In the genomic region with DNA sequence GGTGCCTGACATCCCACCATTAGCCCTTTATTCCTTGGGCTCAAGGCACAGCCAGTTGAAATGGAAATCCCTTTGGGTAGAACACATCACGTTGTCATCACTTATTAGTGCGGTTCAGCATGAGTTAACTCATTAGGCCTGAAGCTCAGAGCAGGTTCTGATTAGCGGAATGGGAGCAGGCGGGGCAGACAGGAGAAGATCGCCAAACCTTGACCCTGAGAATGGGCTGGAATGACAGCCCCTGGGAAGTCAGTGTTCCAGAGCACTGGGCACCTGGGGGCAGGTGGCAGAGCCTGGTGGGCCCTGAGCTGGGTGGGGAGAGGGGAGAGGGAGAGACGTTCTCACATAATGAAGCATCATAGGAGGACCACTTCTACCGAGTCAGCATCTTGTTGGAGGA, we compare ENCODE assay signal across 24 cellular contexts. TPM values are rescaled to one million over a fixed set of nuclear protein-coding genes. Genes with fewer than 3 reads are reported as not detected.
DNase-seq lines count a peak whose midpoint lies in the region; FAIRE-seq and TF ChIP-seq lines count a peak whose summit lies in the region.
"Had no signal": no experiment of that assay in that cellular context is flagged by ENCODE, and none has a peak within 500 bp of the region (broad histone marks: within the 10 kb centered on the region; RNA-seq: fewer than 3 reads in every experiment).

No MANE protein-coding gene starts in this region.

- no peak overlapping the region for H3K9ac ChIP-seq in astrocyte (ENCODE audit: low read length)

- peak overlapping the region; percentile 69 for H3K27ac Mint-ChIP-seq in astrocyte (ENCODE audit: unreplicated experiment)
- H3K27ac Mint-ChIP-seq: CD4-positive, CD25-positive, alpha-beta regulatory T cell; GM23338 had no signal

- peaks cover 45% of the 10 kb centered on the region for H3K36me3 Mint-ChIP-seq in astrocyte (ENCODE audit: low read depth, unreplicated experiment)
- H3K36me3 Mint-ChIP-seq: CD4-positive, CD25-positive, alpha-beta regulatory T cell had no signal

- H3K27ac ChIP-seq in astrocyte (ENCODE audit: low read depth, low read length) (peak overlapping the region; percentile 40), vagina (peak overlapping the region; percentile 39)
- H3K27ac ChIP-seq: HL-60, SJSA1 had no signal

- TF ChIP-seq CTCF in GM13976 (IDR thresholded peaks at IDR 0.05; ENCODE audit: borderline replicate concordance, control extremely low read depth, extremely low read depth, insufficient read depth, missing control alignments) (no peak), astrocyte (IDR thresholded peaks at IDR 0.05; ENCODE audit: insufficient read depth, low read depth, low read length) (no peak), vagina (IDR thresholded peaks at IDR 0.05) (no peak)

- FAIRE-seq in astrocyte (lab: Jason Lieb, UNC): no peak
- FAIRE-seq: A204.1, RCC 7860 had no signal

- intact Hi-C loops in posterior vena cava (cut with DNase I): loop anchor here in 1 of 2 donors (10.0 kb wide), 1 partner anchor 99 kb away; no protein-coding TSS in a partner anchor
- intact Hi-C loops in vagina (cut with DNase I): no loop called here
- intact Hi-C loops in head of caudate nucleus (cut with DNase I): no loop called here

- no peak for TF ChIP-seq POLR2A in vagina (IDR thresholded peaks at IDR 0.05)

- H3K4me3 ChIP-seq in astrocyte (ENCODE audit: insufficient read depth, low read depth, low read length) (no peak overlapping the region), vagina (no peak overlapping the region)
- H3K4me3 ChIP-seq: GM23338, HAP-1, SJSA1 had no signal

- no peaks in the 10 kb centered on the region for H3K27me3 Mint-ChIP-seq in astrocyte (ENCODE audit: low read depth, unreplicated experiment)

- in situ Hi-C loops in GM13976 (cut with MboI; ENCODE audit: low sequenced_read_pairs, unreplicated experiment): no loop called here

- no peak overlapping the region for H2AFZ ChIP-seq in astrocyte (ENCODE audit: low read depth, low read length)
- H2AFZ ChIP-seq: GM23338 had no signal

- no peaks in the 10 kb centered on the region for H3K9me3 ChIP-seq in astrocyte (ENCODE audit: insufficient read depth, low read depth, low read length)
- H3K9me3 ChIP-seq in vagina: no peaks in the 10 kb centered on the region
- H3K9me3 ChIP-seq: BE2C, HAP-1, SJSA1 had no signal

- H3K27me3 ChIP-seq in astrocyte (ENCODE audit: insufficient read depth, low read length): no peaks in the 10 kb centered on the region
- no peaks in the 10 kb centered on the region for H3K27me3 ChIP-seq in vagina

- H3K36me3 ChIP-seq in astrocyte (ENCODE audit: insufficient read depth, low read length): no peaks in the 10 kb centered on the region
- H3K36me3 ChIP-seq in vagina: no peaks in the 10 kb centered on the region
- H3K36me3 ChIP-seq: BE2C, HAP-1, SJSA1 had no signal

- peaks cover 2% of the 10 kb centered on the region for H3K9me3 Mint-ChIP-seq in astrocyte (ENCODE audit: unreplicated experiment)
- H3K9me3 Mint-ChIP-seq: CD4-positive, CD25-positive, alpha-beta regulatory T cell had no signal

- peaks cover 84% of the 10 kb centered on the region for H3K4me1 Mint-ChIP-seq in astrocyte (ENCODE audit: low read depth, unreplicated experiment)
- H3K4me1 Mint-ChIP-seq: CD4-positive, CD25-positive, alpha-beta regulatory T cell had no signal

- H3K4me2 ChIP-seq in astrocyte (ENCODE audit: low read length): no peak overlapping the region
- H3K4me2 ChIP-seq: GM23338 had no signal

- H3K79me2 ChIP-seq in astrocyte (ENCODE audit: insufficient read depth, low read length): peaks cover 95% of the 10 kb centered on the region

- peaks cover 57% of the 10 kb centered on the region for H3K4me1 ChIP-seq in astrocyte (ENCODE audit: insufficient read depth, low read length)
- peaks cover 37% of the 10 kb centered on the region for H3K4me1 ChIP-seq in vagina
- H3K4me1 ChIP-seq: BE2C, HAP-1 had no signal

- peaks cover 90% of the 10 kb centered on the region for H4K20me1 ChIP-seq in astrocyte (ENCODE audit: insufficient read depth, low read length)

- H3K4me3 Mint-ChIP-seq in astrocyte (ENCODE audit: unreplicated experiment): peak overlapping the region; percentile 27
- H3K4me3 Mint-ChIP-seq: CD4-positive, CD25-positive, alpha-beta regulatory T cell; GM23338 had no signal

- peak; percentile 10 for DNase-seq in GM13976 (ENCODE audit: low spot score)
- DNase-seq in astrocyte (ENCODE audit: low read depth): no peak
- DNase-seq in posterior vena cava (ENCODE audit: low spot score): peak; percentile 30
- DNase-seq in vagina (ENCODE audit: extremely low spot score in 2 of 2): no peak
- no peak for DNase-seq in NCI-H2171 treated with DMSO at 0.1 percent for 48 hours (lab: John Stamatoyannopoulos, UW)
- no peak for DNase-seq in head of caudate nucleus
- no peak for DNase-seq in NCI-H1105 (lab: John Stamatoyannopoulos, UW)
- DNase-seq: BE2C; CD4-positive, CD25-positive, alpha-beta regulatory T cell; COR-L47; DMS79 treated with DMSO at 0.1 percent for 48 hours; KG1; NCI-H1694; NCI-H2081; NCI-H2171; NCI-H526 treated with DMSO at 0.1 percent for 48 hours; OCI-M1 had no signal

RNA-seq across cellular contexts. Expression of a gene that starts 5.8 kb away (rescaled TPM):
- total RNA-seq in astrocyte (193 and 369 TPM in 2 replicates), posterior vena cava (10 to 100 TPM; 23.1 to 62.5 TPM), vagina (15.5 TPM)
- total RNA-seq: CD4-positive, CD25-positive, alpha-beta regulatory T cell; HT-29 had no signal

Comparison
In these comparisons a context has a peak if more than half of its experiments do, and no peak if none do; other contexts are left out.
1. DNase-seq: peak in GM13976 (single experiment) and posterior vena cava (single experiment); none in astrocyte (single experiment), vagina (0 of 2), NCI-H2171 treated with DMSO at 0.1 percent for 48 hours (single experiment), head of caudate nucleus (0 of 42) and NCI-H1105 (single experiment).